In genomic region chr16:53370827-53371226, GRCh38 we compare ENCODE assay signal across 24 cellular contexts.
"Had no signal": no experiment of that assay in that cellular context is flagged by ENCODE, and none has a peak within 500 bp of the region (broad histone marks: within the 10 kb centered on the region; RNA-seq: fewer than 3 reads in every experiment).

No MANE protein-coding gene starts in this region.

- DNase-seq: activated CD4-positive, alpha-beta T cell treated with anti-CD3 and anti-CD28 coated beads, Interleukin-2, amount 50 U/mL, for 48 hours; activated gamma-delta T cell; activated naive CD4-positive, alpha-beta T cell treated with anti-CD3 and anti-CD28 coated beads, Interleukin-2, amount 50 U/mL, for 16 hours; activated naive CD8-positive, alpha-beta T cell treated with anti-CD3 and anti-CD28 coated beads, Interleukin-2, amount 50 U/mL, for 24 hours; cerebellar nuclear complex; endodermal cell; esophagus squamous epithelium; gastrocnemius medialis; head of caudate nucleus; hypothalamus; left cardiac atrium; mesenchymal stem cell; nephron progenitor cell; nucleus accumbens; small intestine; stimulated activated CD4-positive, alpha-beta T cell treated with anti-CD3 and anti-CD28 coated beads, Interleukin-15, amount 100 ng/mL, for 24 hours; stomach; T-helper 9 cell had no signal

- ATAC-seq: activated naive CD8-positive, alpha-beta T cell treated with anti-CD3 and anti-CD28 coated beads, Interleukin-2, amount 50 U/mL, for 24 hours; gastrocnemius medialis; left cardiac atrium; sciatic nerve; stimulated activated memory B cell treated with anti-CD40 and anti-IgM and Interleukin-4, amounts not matched to agents 10 μg/mL and 1 μg/mL and 100 μg/mL, for 72 hours; WTC11 had no signal

- H3K27ac ChIP-seq: coronary artery, esophagus squamous epithelium, gastrocnemius medialis, suprapubic skin, tibial nerve had no signal

- H3K4me3 ChIP-seq: coronary artery, esophagus squamous epithelium, gastrocnemius medialis, stomach, suprapubic skin, tibial nerve had no signal
